Comparison of ENCODE assay signal across 14 cellular contexts in genomic region chr7:121398246-121398645, GRCh38. TPM values are rescaled to one million over a fixed set of nuclear protein-coding genes. Genes with fewer than 3 reads are reported as not detected.
DNase-seq lines count a peak whose midpoint lies in the region; ATAC-seq and TF ChIP-seq lines count a peak whose summit lies in the region.
"Had no signal": no experiment of that assay in that cellular context is flagged by ENCODE, and none has a peak within 500 bp of the region (broad histone marks: within the 10 kb centered on the region; RNA-seq: fewer than 3 reads in every experiment).

No MANE protein-coding gene starts in this region.

- H3K36me3 Mint-ChIP-seq in H9 (ENCODE audit: insufficient read depth in 1 of 3, low read depth in 3 of 3), result peaks cover 0 to 5% (median 0%) of the 10 kb centered on the region in 3 experiments; a peak in 2 of 7 replicates
- peaks cover 4% of the 10 kb centered on the region for H3K36me3 Mint-ChIP-seq in activated CD8-positive, alpha-beta T cell treated with anti-CD3 and anti-CD28 coated beads, Interleukin-2, amount 10 ng/mL, durations not matched to agents 7 days and 5 days (ENCODE audit: low read depth)

- H4K91ac ChIP-seq in H9 (ENCODE audit: insufficient read length, low read depth, low read length), result no peak overlapping the region

- peaks cover under 1% of the 10 kb centered on the region for H3K79me1 ChIP-seq in H9 (ENCODE audit: insufficient read depth, low read depth, low read length, poor library complexity, severe bottlenecking)

- H4K8ac ChIP-seq in H9 (replicated peaks; ENCODE audit: insufficient read length, low read depth, low read length), result no peak overlapping the region

- POLR2A ChIA-PET in AG04449 (lab: Yijun Ruan, JAX), result no interaction called here
- POLR2A ChIA-PET in activated CD8-positive, alpha-beta T cell treated with anti-CD3 and anti-CD28 coated beads, Interleukin-2, amount 10 ng/mL, durations not matched to agents 7 days and 5 days (lab: Charles Lee), result no interaction called here

- WGBS in H9 (ENCODE audit: extremely low coverage, insufficient read length, low lambda C conversion rate), result no CpG with 5 or more reads among the region's 5 CpGs

- H3K36me3 ChIP-seq in RWPE2 (ENCODE audit: low read depth), result peaks cover 12% of the 10 kb centered on the region

- peaks cover 7% of the 10 kb centered on the region in 2 experiments; a peak in 3 of 4 replicates for H3K4me1 Mint-ChIP-seq in H9
- peaks cover 24% of the 10 kb centered on the region for H3K4me1 Mint-ChIP-seq in stimulated activated naive CD8-positive, alpha-beta T cell treated with anti-CD3 and anti-CD28 coated beads, Interleukin-15, amount 100 ng/mL, for 72 hours
- peaks cover 20% of the 10 kb centered on the region for H3K4me1 Mint-ChIP-seq in activated CD8-positive, alpha-beta T cell treated with anti-CD3 and anti-CD28 coated beads, Interleukin-2, amount 10 ng/mL, durations not matched to agents 7 days and 5 days (ENCODE audit: low read depth)

- H3K4ac ChIP-seq in H9 (ENCODE audit: low read depth, low read length), result no peak overlapping the region

- no peak overlapping the region for H2BK120ac ChIP-seq in H9 (ENCODE audit: low read depth, low read length, poor library complexity, severe bottlenecking)

- H2BK20ac ChIP-seq in H9 (ENCODE audit: low read depth, low read length, poor library complexity, severe bottlenecking), result no peak overlapping the region

- H3K56ac ChIP-seq in H9 (ENCODE audit: insufficient read length, low read depth, low read length), result no peak overlapping the region

- H4K20me1 ChIP-seq in H9 (ENCODE audit: control insufficient read depth, insufficient read depth, insufficient read length), result no peaks in the 10 kb centered on the region

- no peak overlapping the region for H2BK12ac ChIP-seq in H9 (ENCODE audit: insufficient read length, low read depth, low read length)

- peaks cover 3% of the 10 kb centered on the region for H3K23me2 ChIP-seq in H9 (ENCODE audit: insufficient read length, low read depth, low read length, poor library complexity, severe bottlenecking)

- no peaks in the 10 kb centered on the region for H3K27me3 Mint-ChIP-seq in H9 (ENCODE audit: low read depth)
- no peaks in the 10 kb centered on the region for H3K27me3 Mint-ChIP-seq in stimulated activated naive CD8-positive, alpha-beta T cell treated with anti-CD3 and anti-CD28 coated beads, Interleukin-15, amount 100 ng/mL, for 72 hours
- H3K27me3 Mint-ChIP-seq in activated CD8-positive, alpha-beta T cell treated with anti-CD3 and anti-CD28 coated beads, Interleukin-2, amount 10 ng/mL, durations not matched to agents 7 days and 5 days (ENCODE audit: low read depth), result peaks cover 2% of the 10 kb centered on the region
- H3K27me3 Mint-ChIP-seq: CD4-positive, alpha-beta memory T cell had no signal

- H3K27ac Mint-ChIP-seq in H9, result peak overlapping the region in 1 of 3 experiments; percentile 34; a peak in 1 of 7 replicates
- H3K27ac Mint-ChIP-seq in stimulated activated naive CD8-positive, alpha-beta T cell treated with anti-CD3 and anti-CD28 coated beads, Interleukin-15, amount 100 ng/mL, for 72 hours, result no peak overlapping the region
- H3K27ac Mint-ChIP-seq in activated CD8-positive, alpha-beta T cell treated with anti-CD3 and anti-CD28 coated beads, Interleukin-2, amount 10 ng/mL, durations not matched to agents 7 days and 5 days, result no peak overlapping the region

- H3K4me1 ChIP-seq in H9 (ENCODE audit: insufficient read depth, low read length) (no peaks in the 10 kb centered on the region), RWPE2 (ENCODE audit: insufficient read depth, poor library complexity, severe bottlenecking) (peaks cover 11% of the 10 kb centered on the region)

- H3K4me3 ChIP-seq in AG04449 (ENCODE audit: low read depth, low read length) (no peak overlapping the region), RWPE2 (ENCODE audit: severe bottlenecking) (no peak overlapping the region)

- peak; percentile 19 for TF ChIP-seq CTCF in AG04449 (IDR thresholded peaks at IDR 0.05; ENCODE audit: insufficient read depth, low read length, missing control alignments)
- peak; percentile 42; the same call in 2 of the 3 replicates for TF ChIP-seq CTCF in H9 (conservative IDR thresholded peaks at IDR 0.05)
- TF ChIP-seq CTCF in RWPE2 (IDR thresholded peaks at IDR 0.05; ENCODE audit: poor library complexity, severe bottlenecking), result peak; percentile 30

- H3K27ac ChIP-seq in H9 (ENCODE audit: insufficient read length, low read depth, low read length) (no peak overlapping the region), RWPE2 (ENCODE audit: poor library complexity, severe bottlenecking) (no peak overlapping the region)

- ATAC-seq in RWPE2 (ENCODE audit: low read depth), result no peak
- ATAC-seq in stimulated activated naive CD8-positive, alpha-beta T cell treated with anti-CD3 and anti-CD28 coated beads, Interleukin-15, amount 100 ng/mL, for 72 hours, result no peak
- ATAC-seq in HG03045 (IDR thresholded peaks at IDR 0.05; ENCODE audit: unreplicated experiment), result no peak
- no peak for ATAC-seq in activated CD8-positive, alpha-beta T cell treated with anti-CD3 and anti-CD28 coated beads, Interleukin-2, amount 10 ng/mL, durations not matched to agents 7 days and 5 days
- ATAC-seq: left ventricle myocardium superior had no signal

- H3K27me3 ChIP-seq in H9 (ENCODE audit: insufficient read depth, low read length) (no peaks in the 10 kb centered on the region), RWPE2 (ENCODE audit: insufficient read depth, poor library complexity, severe bottlenecking) (no peaks in the 10 kb centered on the region)

- peaks cover 3% of the 10 kb centered on the region; the same call in 1 of the 2 replicates for H3K79me2 ChIP-seq in H9 (ENCODE audit: insufficient read depth, low read length)

- H3K9ac ChIP-seq in H9 (ENCODE audit: extremely low read depth, insufficient read length, low read length), result no peak overlapping the region

- no peak for DNase-seq in AG04449 (ENCODE audit: low read depth, low spot score)
- no peak for DNase-seq in H9
- no peak for DNase-seq in RWPE2 (ENCODE audit: low spot score)
- peak; percentile 70 for DNase-seq in kidney tubule cell (ENCODE audit: low spot score)
- no peak for DNase-seq in stimulated activated naive CD8-positive, alpha-beta T cell treated with anti-CD3 and anti-CD28 coated beads, Interleukin-15, amount 100 ng/mL, for 72 hours
- DNase-seq in activated CD8-positive, alpha-beta T cell treated with anti-CD3 and anti-CD28 coated beads, Interleukin-2, amount 10 ng/mL, durations not matched to agents 7 days and 5 days, result no peak
- no peak for DNase-seq in activated CD4-positive, alpha-beta T cell treated with anti-CD3 and anti-CD28 coated beads for 4 hours
- DNase-seq: activated effector memory CD4-positive, alpha-beta T cell treated with anti-CD3 and anti-CD28 coated beads, Interleukin-2, amount 50 U/mL, for 16 hours; CD4-positive, alpha-beta memory T cell; effector memory CD4-positive, alpha-beta T cell; left ventricle myocardium superior; NCI-H1092 treated with DMSO at 0.1 percent for 48 hours; T-helper 1 cell had no signal

- no peaks in the 10 kb centered on the region for H3K9me3 ChIP-seq in H9 (ENCODE audit: control insufficient read depth, low read depth, low read length)
- no peaks in the 10 kb centered on the region for H3K9me3 ChIP-seq in RWPE2 (ENCODE audit: severe bottlenecking)

- no peak overlapping the region for H2BK5ac ChIP-seq in H9 (ENCODE audit: insufficient read length, low read length)

- H3K4me2 ChIP-seq in H9 (ENCODE audit: insufficient read depth, insufficient read length, low read length), result no peak overlapping the region

- no peak overlapping the region for H2AK5ac ChIP-seq in H9 (ENCODE audit: insufficient read length, low read length)

- CTCF ChIA-PET in AG04449 (lab: Yijun Ruan, JAX), result interaction anchor here (0.6 to 5.1 kb wide), 11 partner anchors 9 to 163 kb away, joined by 3 to 96 read pairs (median 29); no protein-coding TSS in a partner anchor
- CTCF ChIA-PET in activated CD8-positive, alpha-beta T cell treated with anti-CD3 and anti-CD28 coated beads, Interleukin-2, amount 10 ng/mL, durations not matched to agents 7 days and 5 days (lab: Charles Lee), result interaction anchor here (0.7 to 6.4 kb wide), 12 partner anchors 8 to 410 kb away, joined by 3 to 81 read pairs (median 4); partner anchors contain the start of gene CPED1

- H3K23ac ChIP-seq in H9 (ENCODE audit: insufficient read length, low read depth, low read length), result no peak overlapping the region

- H2BK15ac ChIP-seq in H9 (ENCODE audit: low read depth, low read length), result no peak overlapping the region

- H2AFZ ChIP-seq in H9 (ENCODE audit: low read length), result peak overlapping the region; percentile 75

- H3K9me3 Mint-ChIP-seq in H9, result no peaks in the 10 kb centered on the region
- H3K9me3 Mint-ChIP-seq in stimulated activated naive CD8-positive, alpha-beta T cell treated with anti-CD3 and anti-CD28 coated beads, Interleukin-15, amount 100 ng/mL, for 72 hours, result no peaks in the 10 kb centered on the region
- H3K9me3 Mint-ChIP-seq in activated CD8-positive, alpha-beta T cell treated with anti-CD3 and anti-CD28 coated beads, Interleukin-2, amount 10 ng/mL, durations not matched to agents 7 days and 5 days (ENCODE audit: insufficient read depth), result no peaks in the 10 kb centered on the region
- H3K9me3 Mint-ChIP-seq: CD4-positive, alpha-beta memory T cell had no signal

- H3K18ac ChIP-seq in H9 (ENCODE audit: insufficient read length, low read depth, low read length), result no peak overlapping the region

- no peak overlapping the region for H4K5ac ChIP-seq in H9 (ENCODE audit: insufficient read length, low read depth, low read length)

- H3K4me3 Mint-ChIP-seq in H9, result no peak overlapping the region
- no peak overlapping the region for H3K4me3 Mint-ChIP-seq in stimulated activated naive CD8-positive, alpha-beta T cell treated with anti-CD3 and anti-CD28 coated beads, Interleukin-15, amount 100 ng/mL, for 72 hours
- H3K4me3 Mint-ChIP-seq in activated CD8-positive, alpha-beta T cell treated with anti-CD3 and anti-CD28 coated beads, Interleukin-2, amount 10 ng/mL, durations not matched to agents 7 days and 5 days, result no peak overlapping the region

- no peak overlapping the region for H3K14ac ChIP-seq in H9 (ENCODE audit: insufficient read depth, low read length)

- no peak overlapping the region for H3T11ph ChIP-seq in H9 (ENCODE audit: low read length)

RNA-seq across cellular contexts. Expression of gene FAM3C, which starts 2.1 kb away (rescaled TPM):
- total RNA-seq in H9 (2021), result 61.4 and 64.5 TPM in 2 replicates
- total RNA-seq in activated CD8-positive, alpha-beta T cell treated with anti-CD3 and anti-CD28 coated beads, Interleukin-2, amount 10 ng/mL, durations not matched to agents 7 days and 5 days, result 10 to 100 TPM; 18.0 to 18.4 TPM
